16 cellular contexts compared by ENCODE assay signal in genomic region chr9:86041331-86041741, GRCh38. TPM values are rescaled to one million over a fixed set of nuclear protein-coding genes. Genes with fewer than 3 reads are reported as not detected.
DNase-seq lines count a peak whose midpoint lies in the region; ATAC-seq and TF ChIP-seq lines count a peak whose summit lies in the region.
"Had no signal": no experiment of that assay in that cellular context is flagged by ENCODE, and none has a peak within 500 bp of the region (broad histone marks: within the 10 kb centered on the region; RNA-seq: fewer than 3 reads in every experiment).

No MANE protein-coding gene starts in this region.

- H2BK5ac ChIP-seq in neuronal stem cell (ENCODE audit: low read length) = no peak overlapping the region

- no peak overlapping the region for H2BK120ac ChIP-seq in neuronal stem cell (ENCODE audit: low read depth, low read length)

- H4K91ac ChIP-seq in neuronal stem cell (ENCODE audit: low read depth, low read length, poor library complexity) = no peak overlapping the region

- no peaks in the 10 kb centered on the region for H4K20me1 ChIP-seq in GM23248 (ENCODE audit: insufficient read depth)

- DNase-seq in GM23248 (peak; percentile 68), body of pancreas (no peak), kidney tubule cell (ENCODE audit: low spot score) (peak; percentile 53), skeletal muscle cell (ENCODE audit: low read depth) (peak; percentile 41), NCI-H524 treated with DMSO at 0.1 percent for 48 hours (lab: John Stamatoyannopoulos, UW) (no peak), neuronal stem cell (ENCODE audit: low spot score) (no peak)
- no peak for DNase-seq in activated CD4-positive, alpha-beta T cell treated with anti-CD3 and anti-CD28 coated beads for 1 hour
- DNase-seq: activated B cell treated with CpG ODN at 0.5 μM for 24 hours; activated CD8-positive, alpha-beta memory T cell treated with anti-CD3 and anti-CD28 coated beads, Interleukin-2, amount 10 ng/mL, durations not matched to agents 7 days and 5 days; caudate nucleus; NCI-H1930; stimulated activated CD4-positive, alpha-beta T cell treated with anti-CD3 and anti-CD28 coated beads, Interleukin-15, amount 100 ng/mL, for 24 hours had no signal

- H3K36me3 ChIP-seq in GM23248 (ENCODE audit: low read depth) (no peaks in the 10 kb centered on the region), body of pancreas (replicated peaks in 1 of 2; ENCODE audit: insufficient read depth in 1 of 2, low read depth in 2 of 2) (no peaks in the 10 kb centered on the region), neuronal stem cell (replicated peaks in 1 of 2; ENCODE audit: control insufficient read depth in 2 of 2, insufficient read depth in 2 of 2, low read length in 2 of 2) (peaks cover 22 to 89% of the 10 kb centered on the region in 2 donors)

- TF ChIP-seq POLR2A in body of pancreas (IDR thresholded peaks at IDR 0.05) = no peak

- intact Hi-C loops in body of pancreas (cut with DNase I) = no loop called here

- no peaks in the 10 kb centered on the region for H3K9me2 ChIP-seq in GM23248 (ENCODE audit: insufficient read depth)

- in situ Hi-C loops in GM23248 (cut with MboI) = no loop called here

- peaks cover 1% of the 10 kb centered on the region for H3K79me1 ChIP-seq in neuronal stem cell (ENCODE audit: low read depth, low read length)

- no peak overlapping the region for H3K4ac ChIP-seq in neuronal stem cell (ENCODE audit: low read length)

- H3K4me2 ChIP-seq in GM23248 (ENCODE audit: unreplicated experiment) = peak overlapping the region; percentile 52
- H3K4me2 ChIP-seq in neuronal stem cell (ENCODE audit: insufficient read depth, low read length, poor library complexity, severe bottlenecking) = no peak overlapping the region

- H3K27me3 ChIP-seq in GM23248 (replicated peaks; ENCODE audit: insufficient read depth) (no peaks in the 10 kb centered on the region), body of pancreas (no peaks in the 10 kb centered on the region), neuronal stem cell (ENCODE audit: control insufficient read depth in 3 of 3, insufficient read depth in 3 of 3, low read depth in 1 of 3, low read length in 3 of 3) (no peaks in the 10 kb centered on the region)

- no peak overlapping the region for H2AK5ac ChIP-seq in neuronal stem cell (ENCODE audit: low read depth, low read length)

- ATAC-seq in body of pancreas (peak; percentile 63), HG02588 (IDR thresholded peaks at IDR 0.05; ENCODE audit: unreplicated experiment) (no peak)
- ATAC-seq: activated CD8-positive, alpha-beta memory T cell treated with anti-CD3 and anti-CD28 coated beads, Interleukin-2, amount 10 ng/mL, durations not matched to agents 7 days and 5 days; Panc1 had no signal

- no peaks in the 10 kb centered on the region for H3K79me2 ChIP-seq in GM23248 (ENCODE audit: insufficient read depth)

- H3F3A ChIP-seq in GM23248 (ENCODE audit: insufficient read depth) = peaks cover 15% of the 10 kb centered on the region; the same call in 1 of the 2 replicates

- H2AFZ ChIP-seq in GM23248 (peak overlapping the region; percentile 63), neuronal stem cell (ENCODE audit: low read length) (no peak overlapping the region)

- peak overlapping the region; percentile 48 for H3K4me3 ChIP-seq in GM23248
- no peak overlapping the region for H3K4me3 ChIP-seq in body of pancreas
- no peak overlapping the region for H3K4me3 ChIP-seq in skeletal muscle cell (ENCODE audit: low read depth, low read length)
- no peak overlapping the region for H3K4me3 ChIP-seq in neuronal stem cell (ENCODE audit: low read length in 2 of 2)
- H3K4me3 ChIP-seq: lung had no signal

- peak overlapping the region; percentile 45; the same call in 1 of the 2 replicates for H3K9ac ChIP-seq in GM23248
- no peak overlapping the region for H3K9ac ChIP-seq in neuronal stem cell (ENCODE audit: low read depth, low read length, poor library complexity)

- no peak overlapping the region for H3K23ac ChIP-seq in neuronal stem cell (ENCODE audit: low read depth, low read length, poor library complexity)

- no peak overlapping the region for H3K27ac ChIP-seq in GM23248
- H3K27ac ChIP-seq in body of pancreas = peak overlapping the region in 1 of 4 donors; percentile 4
- no peak overlapping the region for H3K27ac ChIP-seq in neuronal stem cell (replicated peaks; ENCODE audit: low read length)
- H3K27ac ChIP-seq: C4-2B had no signal

- no peak overlapping the region for H3K14ac ChIP-seq in neuronal stem cell (ENCODE audit: low read length)

- no peak overlapping the region for H2BK15ac ChIP-seq in neuronal stem cell (ENCODE audit: low read length)

- TF ChIP-seq CTCF in body of pancreas (IDR thresholded peaks at IDR 0.05) = no peak

- WGBS in GM23248 (ENCODE audit: low coverage in 1 of 2, low lambda C conversion rate in 2 of 2, missing lambda C conversion rate in 2 of 2), 2 experiments = 10 to 11% methylated on average over 8 of the region's 8 CpGs
- WGBS in body of pancreas, 2 donors = 24 to 46% methylated on average over 4 to 8 of the region's 8 CpGs
- no CpG with 5 or more reads among the region's 8 CpGs for WGBS in neuronal stem cell (ENCODE audit: extremely low coverage in 2 of 2, insufficient read length in 2 of 2, insufficient replicate concordance in 1 of 2), 2 donors

- no peak overlapping the region for H3K18ac ChIP-seq in neuronal stem cell (ENCODE audit: low read length)

- H3K9me3 ChIP-seq in GM23248 (ENCODE audit: low read depth) (no peaks in the 10 kb centered on the region), body of pancreas (no peaks in the 10 kb centered on the region), neuronal stem cell (replicated peaks in 1 of 2; ENCODE audit: control insufficient read depth in 2 of 2, insufficient read depth in 1 of 2, low read depth in 1 of 2, low read length in 2 of 2) (peaks cover 0 to 7% of the 10 kb centered on the region in 2 donors)

- H2BK12ac ChIP-seq in neuronal stem cell (ENCODE audit: low read length) = no peak overlapping the region

- H3K4me1 ChIP-seq in GM23248 (ENCODE audit: insufficient read depth) (peaks cover 9% of the 10 kb centered on the region), body of pancreas (peaks cover 15% of the 10 kb centered on the region), neuronal stem cell (ENCODE audit: control insufficient read depth in 2 of 2, insufficient read depth in 1 of 2, low read depth in 1 of 2, low read length in 2 of 2) (no peaks in the 10 kb centered on the region)

- no peak overlapping the region for H4K8ac ChIP-seq in neuronal stem cell (ENCODE audit: low read depth, low read length)

RNA-seq across cellular contexts. Expression of gene GOLM1, which starts 58.0 kb away (rescaled TPM):
- 48.2 and 56.2 TPM in 2 replicates for total RNA-seq in GM23248 (2014; rRNA removed; shearing (Covaris generic))
- 63.4 and 67.1 TPM in 2 replicates for polyA plus RNA-seq in GM23248 (2016; fragmentation: Nextera tagmentation; extraction: Ambion mirVana)
- total RNA-seq in body of pancreas = 10 to 100 TPM; 29.0 to 36.6 TPM
- polyA plus RNA-seq in neuronal stem cell (2013, experiment 1 of 2) = 79.9 TPM
- polyA plus RNA-seq in neuronal stem cell (2013, experiment 2 of 2) = 79.2 TPM

Comparison
In these comparisons a context has a peak if more than half of its experiments do, and no peak if none do; other contexts are left out.
1. DNase-seq: peak in GM23248 (single experiment), kidney tubule cell (single experiment) and skeletal muscle cell (single experiment); none in body of pancreas (0 of 4), activated CD4-positive, alpha-beta T cell treated with anti-CD3 and anti-CD28 coated beads for 1 hour (single experiment), NCI-H524 treated with DMSO at 0.1 percent for 48 hours (single experiment) and neuronal stem cell (single experiment).